In the genomic region with DNA sequence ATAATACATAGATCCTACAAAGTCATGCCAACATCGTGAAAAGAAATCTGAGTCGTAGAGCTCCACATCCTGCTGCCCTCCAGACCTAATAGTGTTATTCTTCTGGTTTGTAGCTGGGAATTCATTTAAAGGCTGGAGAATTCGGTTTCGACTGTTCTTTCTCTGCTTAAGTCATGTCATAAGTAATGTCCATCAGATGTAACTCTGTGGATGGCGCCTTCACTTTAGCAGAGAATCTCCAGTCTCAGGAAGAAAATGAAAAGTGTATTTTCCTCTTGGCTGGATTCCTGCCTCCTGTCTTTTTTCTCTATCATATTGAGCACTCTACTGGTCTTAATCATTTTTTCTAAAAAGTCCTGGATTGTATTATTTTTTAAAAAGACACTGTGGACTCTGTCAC, we compare ENCODE assay signal across 1 cellular context.
TF ChIP-seq lines count a peak whose summit lies in the region.

No MANE protein-coding gene starts in this region.

TF ChIP-seq in HCT116, 20 proteins besides CTCF, POLR2A, EP300 and RAD21 (continued from another document):
- TF ChIP-seq YY1 (IDR thresholded peaks at IDR 0.05; ENCODE audit: extremely low read depth, insufficient replicate concordance, low read depth, low read length), result no peak
- no peak for TF ChIP-seq CBX3 (IDR thresholded peaks at IDR 0.05; ENCODE audit: low read depth)
- TF ChIP-seq, protein P1, sequence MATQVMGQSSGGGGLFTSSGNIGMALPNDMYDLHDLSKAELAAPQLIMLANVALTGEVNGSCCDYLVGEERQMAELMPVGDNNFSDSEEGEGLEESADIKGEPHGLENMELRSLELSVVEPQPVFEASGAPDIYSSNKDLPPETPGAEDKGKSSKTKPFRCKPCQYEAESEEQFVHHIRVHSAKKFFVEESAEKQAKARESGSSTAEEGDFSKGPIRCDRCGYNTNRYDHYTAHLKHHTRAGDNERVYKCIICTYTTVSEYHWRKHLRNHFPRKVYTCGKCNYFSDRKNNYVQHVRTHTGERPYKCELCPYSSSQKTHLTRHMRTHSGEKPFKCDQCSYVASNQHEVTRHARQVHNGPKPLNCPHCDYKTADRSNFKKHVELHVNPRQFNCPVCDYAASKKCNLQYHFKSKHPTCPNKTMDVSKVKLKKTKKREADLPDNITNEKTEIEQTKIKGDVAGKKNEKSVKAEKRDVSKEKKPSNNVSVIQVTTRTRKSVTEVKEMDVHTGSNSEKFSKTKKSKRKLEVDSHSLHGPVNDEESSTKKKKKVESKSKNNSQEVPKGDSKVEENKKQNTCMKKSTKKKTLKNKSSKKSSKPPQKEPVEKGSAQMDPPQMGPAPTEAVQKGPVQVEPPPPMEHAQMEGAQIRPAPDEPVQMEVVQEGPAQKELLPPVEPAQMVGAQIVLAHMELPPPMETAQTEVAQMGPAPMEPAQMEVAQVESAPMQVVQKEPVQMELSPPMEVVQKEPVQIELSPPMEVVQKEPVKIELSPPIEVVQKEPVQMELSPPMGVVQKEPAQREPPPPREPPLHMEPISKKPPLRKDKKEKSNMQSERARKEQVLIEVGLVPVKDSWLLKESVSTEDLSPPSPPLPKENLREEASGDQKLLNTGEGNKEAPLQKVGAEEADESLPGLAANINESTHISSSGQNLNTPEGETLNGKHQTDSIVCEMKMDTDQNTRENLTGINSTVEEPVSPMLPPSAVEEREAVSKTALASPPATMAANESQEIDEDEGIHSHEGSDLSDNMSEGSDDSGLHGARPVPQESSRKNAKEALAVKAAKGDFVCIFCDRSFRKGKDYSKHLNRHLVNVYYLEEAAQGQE (IDR thresholded peaks at IDR 0.05; ENCODE audit: low read depth), result no peak
- TF ChIP-seq JUND (IDR thresholded peaks at IDR 0.05), result no peak
- TF ChIP-seq ELF1 (IDR thresholded peaks at IDR 0.05; ENCODE audit: borderline replicate concordance, low read depth), result no peak
- no peak for TF ChIP-seq TCF7L2 (IDR thresholded peaks at IDR 0.05; ENCODE audit: borderline replicate concordance, extremely low read depth, insufficient read depth, insufficient read length)
- TF ChIP-seq SIN3A (IDR thresholded peaks at IDR 0.05; ENCODE audit: low read depth), result no peak
- TF ChIP-seq EZH2 (IDR thresholded peaks at IDR 0.05), result no peak
- TF ChIP-seq, protein P2, sequence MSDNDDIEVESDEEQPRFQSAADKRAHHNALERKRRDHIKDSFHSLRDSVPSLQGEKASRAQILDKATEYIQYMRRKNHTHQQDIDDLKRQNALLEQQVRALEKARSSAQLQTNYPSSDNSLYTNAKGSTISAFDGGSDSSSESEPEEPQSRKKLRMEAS (IDR thresholded peaks at IDR 0.05), result no peak
- no peak for TF ChIP-seq EZH2phosphoT487 (IDR thresholded peaks at IDR 0.05; ENCODE audit: borderline replicate concordance)
- no peak for TF ChIP-seq SRF (IDR thresholded peaks at IDR 0.05; ENCODE audit: low read depth)
- TF ChIP-seq ZNF274 (IDR thresholded peaks at IDR 0.05; ENCODE audit: low read depth, low read length), result no peak
